In genomic region chr5:120882042-120882775, GRCh38 we compare ENCODE assay signal across 31 cellular contexts.
"Had no signal": no experiment of that assay in that cellular context is flagged by ENCODE, and none has a peak within 500 bp of the region (broad histone marks: within the 10 kb centered on the region; RNA-seq: fewer than 3 reads in every experiment).

No MANE protein-coding gene starts in this region.

- H3K9me3 Mint-ChIP-seq: activated CD4-positive, alpha-beta memory T cell treated with anti-CD3 and anti-CD28 coated beads, Interleukin-2, amount 10 ng/mL, durations not matched to agents 7 days and 5 days; activated CD4-positive, alpha-beta T cell treated with anti-CD3 and anti-CD28 coated beads, Interleukin-2, amount 10 ng/mL, durations not matched to agents 24 days and 14 days; activated T-cell treated with anti-CD3 and anti-CD28 coated beads, Interleukin-2, amount 50 U/mL, for 24 hours; activated T-helper 2 cell treated with anti-CD3 and anti-CD28 coated beads, Interferon-gamma antibody, Interleukin-2, Interleukin-4, amounts not matched to agents 10 μg/mL and 5 μg/mL and 100 μg/mL, durations not matched to agents 14 hours and 24 hours and 36 hours; endodermal cell; mesothelial cell of epicardium; nephron progenitor cell; stimulated activated naive CD8-positive, alpha-beta T cell treated with anti-CD3 and anti-CD28 coated beads, Interleukin-15, Interleukin-2, amounts not matched to agents 100 ng/mL and 50 ng/mL, for 24 hours; type B pancreatic cell had no signal

- ATAC-seq: activated CD4-positive, CD25-positive, alpha-beta regulatory T cell treated with anti-CD3 and anti-CD28 coated beads, Interleukin-2, amount 50 U/mL, for 24 hours; activated naive CD4-positive, alpha-beta T cell treated with anti-CD3 and anti-CD28 coated beads, Interleukin-2, amount 50 U/mL, for 72 hours; foreskin keratinocyte; heart right ventricle; left colon; sciatic nerve; stimulated activated effector memory CD8-positive, alpha-beta T cell treated with anti-CD3 and anti-CD28 coated beads, Interleukin-12 subunit alpha, Interleukin-12 subunit beta, amount 100 ng/mL, for 72 hours had no signal

- FAIRE-seq: bronchial epithelial cell, keratinocyte had no signal

- H3K4me3 ChIP-seq: esophagus muscularis mucosa, heart right ventricle, skin epidermis, uterus had no signal

- H3K36me3 Mint-ChIP-seq: activated naive CD4-positive, alpha-beta T cell treated with anti-CD3 and anti-CD28 coated beads, Interleukin-2, amount 50 U/mL, for 72 hours; mesothelial cell of epicardium; naive B cell; stimulated activated effector memory CD8-positive, alpha-beta T cell treated with anti-CD3 and anti-CD28 coated beads, Interleukin-12 subunit alpha, Interleukin-12 subunit beta, amount 100 ng/mL, for 72 hours; type B pancreatic cell had no signal

- H3K9me3 ChIP-seq: esophagus muscularis mucosa, heart right ventricle, neutrophil, uterus had no signal

- H3K27me3 Mint-ChIP-seq: activated CD4-positive, alpha-beta memory T cell treated with anti-CD3 and anti-CD28 coated beads, Interleukin-2, amount 10 ng/mL, durations not matched to agents 7 days and 5 days; activated CD4-positive, alpha-beta T cell treated with anti-CD3 and anti-CD28 coated beads, Interleukin-2, amount 10 ng/mL, durations not matched to agents 24 days and 14 days; activated T-cell treated with anti-CD3 and anti-CD28 coated beads, Interleukin-2, amount 50 U/mL, for 24 hours; central memory CD8-positive, alpha-beta T cell; dendritic cell treated with granulocyte-macrophage colony-stimulating factor and Interleukin-4, amounts not matched to agents 40 ng/mL and 50 ng/mL, for 4 days; naive B cell; stimulated activated naive CD8-positive, alpha-beta T cell treated with anti-CD3 and anti-CD28 coated beads, Interleukin-15, Interleukin-2, amounts not matched to agents 100 ng/mL and 50 ng/mL, for 24 hours; type B pancreatic cell had no signal

- DNase-seq: activated CD4-positive, alpha-beta memory T cell treated with anti-CD3 and anti-CD28 coated beads, Interleukin-2, amount 10 ng/mL, durations not matched to agents 7 days and 5 days; activated CD4-positive, alpha-beta T cell treated with anti-CD3 and anti-CD28 coated beads, Interleukin-2, amount 10 ng/mL, durations not matched to agents 24 days and 14 days; activated CD8-positive, alpha-beta memory T cell treated with anti-CD3 and anti-CD28 coated beads, Interleukin-2, amount 50 U/mL, for 48 hours; activated T-cell treated with anti-CD3 and anti-CD28 coated beads, Interleukin-2, amount 50 U/mL, for 24 hours; anterior cingulate cortex; endodermal cell; foreskin keratinocyte; heart right ventricle; left colon; mammary epithelial cell; naive B cell; nephron progenitor cell; stimulated activated CD4-positive, alpha-beta T cell treated with anti-CD3 and anti-CD28 coated beads, Interleukin-12 subunit alpha, Interleukin-12 subunit beta, amount 100 ng/mL, for 4 hours; stimulated activated CD4-positive, alpha-beta T cell treated with anti-CD3 and anti-CD28 coated beads, Interleukin-4, amount 100 ng/mL, for 24 hours; uterus had no signal

- H3K27me3 ChIP-seq: esophagus muscularis mucosa, foreskin keratinocyte, heart right ventricle, neutrophil, uterus had no signal

- H3K4me3 Mint-ChIP-seq: activated CD4-positive, alpha-beta memory T cell treated with anti-CD3 and anti-CD28 coated beads, Interleukin-2, amount 10 ng/mL, durations not matched to agents 7 days and 5 days; activated CD4-positive, alpha-beta T cell treated with anti-CD3 and anti-CD28 coated beads, Interleukin-2, amount 10 ng/mL, durations not matched to agents 24 days and 14 days; activated T-cell treated with anti-CD3 and anti-CD28 coated beads, Interleukin-2, amount 50 U/mL, for 24 hours; central memory CD8-positive, alpha-beta T cell; dendritic cell treated with granulocyte-macrophage colony-stimulating factor and Interleukin-4, amounts not matched to agents 40 ng/mL and 50 ng/mL, for 4 days; endodermal cell; mesothelial cell of epicardium; naive B cell; nephron progenitor cell; stimulated activated effector memory CD8-positive, alpha-beta T cell treated with anti-CD3 and anti-CD28 coated beads, Interleukin-12 subunit alpha, Interleukin-12 subunit beta, amount 100 ng/mL, for 72 hours; stimulated activated naive CD8-positive, alpha-beta T cell treated with anti-CD3 and anti-CD28 coated beads, Interleukin-15, Interleukin-2, amounts not matched to agents 100 ng/mL and 50 ng/mL, for 24 hours; type B pancreatic cell had no signal

- H3K27ac Mint-ChIP-seq: activated CD4-positive, alpha-beta memory T cell treated with anti-CD3 and anti-CD28 coated beads, Interleukin-2, amount 10 ng/mL, durations not matched to agents 7 days and 5 days; activated CD4-positive, alpha-beta T cell treated with anti-CD3 and anti-CD28 coated beads, Interleukin-2, amount 10 ng/mL, durations not matched to agents 24 days and 14 days; activated naive CD4-positive, alpha-beta T cell treated with anti-CD3 and anti-CD28 coated beads, Interleukin-2, amount 50 U/mL, for 72 hours; activated T-cell treated with anti-CD3 and anti-CD28 coated beads, Interleukin-2, amount 50 U/mL, for 24 hours; activated T-helper 2 cell treated with anti-CD3 and anti-CD28 coated beads, Interferon-gamma antibody, Interleukin-2, Interleukin-4, amounts not matched to agents 10 μg/mL and 5 μg/mL and 100 μg/mL, durations not matched to agents 14 hours and 24 hours and 36 hours; dendritic cell treated with granulocyte-macrophage colony-stimulating factor and Interleukin-4, amounts not matched to agents 40 ng/mL and 50 ng/mL, for 4 days; endodermal cell; mesothelial cell of epicardium; naive B cell; nephron progenitor cell; stimulated activated effector memory CD8-positive, alpha-beta T cell treated with anti-CD3 and anti-CD28 coated beads, Interleukin-12 subunit alpha, Interleukin-12 subunit beta, amount 100 ng/mL, for 72 hours; stimulated activated naive CD8-positive, alpha-beta T cell treated with anti-CD3 and anti-CD28 coated beads, Interleukin-15, Interleukin-2, amounts not matched to agents 100 ng/mL and 50 ng/mL, for 24 hours; type B pancreatic cell had no signal

- H3K4me1 ChIP-seq: esophagus muscularis mucosa, foreskin keratinocyte, heart right ventricle, uterus had no signal

- H3K36me3 ChIP-seq: esophagus muscularis mucosa, heart right ventricle, neutrophil, uterus had no signal

- H3K27ac ChIP-seq: esophagus muscularis mucosa, foreskin keratinocyte, heart right ventricle, neutrophil, skin epidermis, uterus, VCaP had no signal

- H3K4me1 Mint-ChIP-seq: activated CD4-positive, alpha-beta memory T cell treated with anti-CD3 and anti-CD28 coated beads, Interleukin-2, amount 10 ng/mL, durations not matched to agents 7 days and 5 days; activated CD4-positive, alpha-beta T cell treated with anti-CD3 and anti-CD28 coated beads, Interleukin-2, amount 10 ng/mL, durations not matched to agents 24 days and 14 days; central memory CD8-positive, alpha-beta T cell; endodermal cell; mesothelial cell of epicardium; naive B cell; nephron progenitor cell; stimulated activated effector memory CD8-positive, alpha-beta T cell treated with anti-CD3 and anti-CD28 coated beads, Interleukin-12 subunit alpha, Interleukin-12 subunit beta, amount 100 ng/mL, for 72 hours had no signal
